In genomic region chrX:10755477-10756334, GRCh38 we compare ENCODE assay signal across 10 cellular contexts.
DNase-seq lines count a peak whose midpoint lies in the region; TF ChIP-seq lines count a peak whose summit lies in the region.
"Had no signal": no experiment of that assay in that cellular context is flagged by ENCODE, and none has a peak within 500 bp of the region (broad histone marks: within the 10 kb centered on the region; RNA-seq: fewer than 3 reads in every experiment).

No MANE protein-coding gene starts in this region.

- TF ChIP-seq POLR2A in testis (IDR thresholded peaks at IDR 0.05) (no peak), vagina (IDR thresholded peaks at IDR 0.05) (no peak)

- TF ChIP-seq CTCF in HFF-Myc (IDR thresholded peaks at IDR 0.05; ENCODE audit: low read depth, low read length, missing control alignments) (no peak), WI38 (IDR thresholded peaks at IDR 0.05; ENCODE audit: low read depth, low read length) (no peak), testis (IDR thresholded peaks at IDR 0.05) (no peak), vagina (IDR thresholded peaks at IDR 0.05) (no peak)

- H3K27ac ChIP-seq in testis (no peak overlapping the region), vagina (no peak overlapping the region)
- H3K27ac ChIP-seq: neutrophil had no signal

- no peaks in the 10 kb centered on the region for H3K27me3 ChIP-seq in testis
- H3K27me3 ChIP-seq in vagina, result no peaks in the 10 kb centered on the region
- H3K27me3 ChIP-seq: neutrophil had no signal

- H3K4me1 ChIP-seq in testis (peaks cover 4% of the 10 kb centered on the region), vagina (no peaks in the 10 kb centered on the region)

- no peaks in the 10 kb centered on the region for H3K9me3 ChIP-seq in testis
- no peaks in the 10 kb centered on the region for H3K9me3 ChIP-seq in vagina
- H3K9me3 ChIP-seq: neutrophil had no signal

- WGBS in testis, 2 donors, result 37 to 40% methylated on average over 9 of the region's 9 CpGs

- H3K4me3 ChIP-seq in HFF-Myc (replicated peaks; ENCODE audit: low read depth, low read length) (no peak overlapping the region), WI38 (ENCODE audit: low read depth, low read length) (peak overlapping the region; percentile 22; the same call in 1 of the 2 replicates), testis (no peak overlapping the region), vagina (no peak overlapping the region)

- intact Hi-C loops in testis (cut with DNase I; ENCODE audit: low total_unique reads), result no loop called here
- intact Hi-C loops in vagina (cut with DNase I), result no loop called here

- DNase-seq in HFF-Myc (ENCODE audit: extremely low read depth, low read depth) (peak; percentile 26), iPS-NIHi7 (ENCODE audit: extremely low spot score) (peak; percentile 77), testis (peak; percentile 15), vagina (ENCODE audit: extremely low spot score in 2 of 2) (no peak), NK-92 (lab: John Stamatoyannopoulos, UW; ENCODE audit: unreplicated experiment) (no peak)
- no peak for DNase-seq in activated CD8-positive, alpha-beta memory T cell treated with anti-CD3 and anti-CD28 coated beads, Interleukin-2, amount 50 U/mL, for 4 hours
- DNase-seq: cerebellar nuclear complex; stimulated activated naive CD8-positive, alpha-beta T cell treated with anti-CD3 and anti-CD28 coated beads, Interleukin-15, amount 100 ng/mL, for 72 hours had no signal

- H3K36me3 ChIP-seq in testis (ENCODE audit: low read depth, missing control alignments), result no peaks in the 10 kb centered on the region
- no peaks in the 10 kb centered on the region for H3K36me3 ChIP-seq in vagina
- H3K36me3 ChIP-seq: neutrophil had no signal

Comparison
In these comparisons a context has a peak if more than half of its experiments do, and no peak if none do; other contexts are left out.
1. DNase-seq: peak in HFF-Myc (single experiment), iPS-NIHi7 (single experiment) and testis (single experiment); none in vagina (0 of 2), NK-92 (single experiment) and activated CD8-positive, alpha-beta memory T cell treated with anti-CD3 and anti-CD28 coated beads, Interleukin-2, amount 50 U/mL, for 4 hours (single experiment).